Comparison of ENCODE assay signal across 8 cellular contexts in the genomic region with DNA sequence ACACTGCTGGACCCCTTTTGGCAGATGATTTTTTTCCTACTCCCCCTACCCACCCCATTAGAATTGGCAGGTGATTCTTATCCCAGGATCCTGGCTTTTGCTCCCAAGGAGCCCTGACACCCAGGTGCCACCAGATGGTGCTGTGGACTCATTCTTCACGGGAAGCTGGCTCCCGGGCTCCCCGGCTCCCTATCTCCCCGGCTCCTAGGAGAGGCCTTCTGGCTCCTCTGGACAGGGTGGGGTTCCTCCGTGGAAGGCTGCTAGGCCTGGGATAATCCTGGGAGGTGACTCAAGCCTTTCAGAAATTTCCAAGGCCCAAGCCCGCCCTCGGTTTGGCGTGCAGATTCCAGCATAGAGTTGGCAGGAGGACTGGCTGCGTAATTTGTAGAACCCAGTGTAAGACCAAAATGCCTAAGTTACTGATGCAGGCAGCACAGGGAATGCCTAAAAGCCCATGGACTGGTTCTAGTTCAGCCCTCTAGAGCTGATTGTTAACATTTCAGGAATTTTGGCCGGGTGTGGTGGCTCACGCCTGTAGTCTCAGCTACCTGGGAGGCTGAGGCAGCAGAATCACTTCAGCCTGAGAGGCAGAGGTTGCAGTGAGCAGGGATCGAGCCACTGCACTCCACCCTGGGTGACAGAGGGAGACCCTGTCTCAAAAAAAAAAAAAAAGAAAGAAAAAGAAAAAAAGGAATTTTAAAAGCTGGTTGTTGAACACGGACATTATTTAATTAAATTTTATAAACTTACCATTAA. TPM values are rescaled to one million over a fixed set of nuclear protein-coding genes. Genes with fewer than 3 reads are reported as not detected.
DNase-seq lines count a peak whose midpoint lies in the region; ATAC-seq and TF ChIP-seq lines count a peak whose summit lies in the region.

No MANE protein-coding gene starts in this region.

- H3K4me3 Mint-ChIP-seq in activated naive CD8-positive, alpha-beta T cell treated with anti-CD3 and anti-CD28 coated beads, Interleukin-2, amount 10 ng/mL, durations not matched to agents 7 days and 5 days = no peak overlapping the region

- H3K27ac Mint-ChIP-seq in activated naive CD8-positive, alpha-beta T cell treated with anti-CD3 and anti-CD28 coated beads, Interleukin-2, amount 10 ng/mL, durations not matched to agents 7 days and 5 days = no peak overlapping the region

- H2AK5ac ChIP-seq in trophoblast cell (ENCODE audit: low read length) = peak overlapping the region; percentile 87

- H3K23ac ChIP-seq in trophoblast cell (ENCODE audit: low read length) = no peak overlapping the region

- H3K9me3 Mint-ChIP-seq in activated naive CD8-positive, alpha-beta T cell treated with anti-CD3 and anti-CD28 coated beads, Interleukin-2, amount 10 ng/mL, durations not matched to agents 7 days and 5 days = no peaks in the 10 kb centered on the region

- POLR2A ChIA-PET in activated naive CD8-positive, alpha-beta T cell treated with anti-CD3 and anti-CD28 coated beads, Interleukin-2, amount 10 ng/mL, durations not matched to agents 7 days and 5 days (lab: Charles Lee) = interaction anchor here (0.7 to 1.0 kb wide), 4 partner anchors 10 to 309 kb away, joined by 3 to 4 read pairs (median 3); no protein-coding TSS in a partner anchor

- peak; percentile 91 for TF ChIP-seq CTCF in DND-41 (IDR thresholded peaks at IDR 0.05; ENCODE audit: borderline replicate concordance, extremely low read depth, low read length, poor library complexity, severe bottlenecking)
- peak; percentile 97 for TF ChIP-seq CTCF in cardiac muscle cell (IDR thresholded peaks at IDR 0.05; ENCODE audit: low read depth, low read length)
- TF ChIP-seq CTCF in tibial nerve (IDR thresholded peaks at IDR 0.05) = peak; percentile 86 to 92 (median 90)

- H3K27me3 Mint-ChIP-seq in activated naive CD8-positive, alpha-beta T cell treated with anti-CD3 and anti-CD28 coated beads, Interleukin-2, amount 10 ng/mL, durations not matched to agents 7 days and 5 days = peaks cover 2% of the 10 kb centered on the region

- no peaks in the 10 kb centered on the region for H3K36me3 Mint-ChIP-seq in activated naive CD8-positive, alpha-beta T cell treated with anti-CD3 and anti-CD28 coated beads, Interleukin-2, amount 10 ng/mL, durations not matched to agents 7 days and 5 days

- H3K27me3 ChIP-seq in DND-41 (ENCODE audit: insufficient read depth, low read length, poor library complexity) (no peaks in the 10 kb centered on the region), MG63 (no peaks in the 10 kb centered on the region), cardiac muscle cell (no peaks in the 10 kb centered on the region), trophoblast cell (ENCODE audit: insufficient read depth, low read length) (no peaks in the 10 kb centered on the region), tibial nerve (no peaks in the 10 kb centered on the region)

- H3K18ac ChIP-seq in trophoblast cell (ENCODE audit: low read length) = no peak overlapping the region

- DNase-seq in DND-41 (peak; percentile 69), MG63 (peak; percentile 94), SK-N-DZ (ENCODE audit: low spot score) (peak; percentile 80), cardiac muscle cell (ENCODE audit: low read depth in 1 of 2, low spot score in 1 of 2) (peak; percentile 90 to 91), trophoblast cell (peak; percentile 86 to 88), tibial nerve (ENCODE audit: low spot score in 2 of 2) (peak; percentile 72 to 87)
- DNase-seq in activated naive CD8-positive, alpha-beta T cell treated with anti-CD3 and anti-CD28 coated beads, Interleukin-2, amount 10 ng/mL, durations not matched to agents 7 days and 5 days = peak; percentile 59

- H2BK120ac ChIP-seq in trophoblast cell (ENCODE audit: insufficient read depth, low read length, poor library complexity) = peak overlapping the region; percentile 47

- H3K79me1 ChIP-seq in trophoblast cell (ENCODE audit: low read length) = peaks cover 3% of the 10 kb centered on the region

- H3K27ac ChIP-seq in DND-41 (ENCODE audit: low read length) (no peak overlapping the region), cardiac muscle cell (no peak overlapping the region), trophoblast cell (ENCODE audit: low read depth, low read length) (no peak overlapping the region), tibial nerve (peak overlapping the region in 3 of 4 donors; percentile 25 to 54 (median 29))

- H3K36me3 ChIP-seq in DND-41 (ENCODE audit: insufficient read depth, low read length) = no peaks in the 10 kb centered on the region
- H3K36me3 ChIP-seq in MG63 = no peaks in the 10 kb centered on the region
- H3K36me3 ChIP-seq in cardiac muscle cell = no peaks in the 10 kb centered on the region
- H3K36me3 ChIP-seq in trophoblast cell (ENCODE audit: control insufficient read depth in 1 of 2, insufficient read depth in 2 of 2, low read length in 2 of 2) = no peaks in the 10 kb centered on the region
- no peaks in the 10 kb centered on the region for H3K36me3 ChIP-seq in tibial nerve

- no peak overlapping the region for H2BK5ac ChIP-seq in trophoblast cell (ENCODE audit: low read depth, low read length, poor library complexity)

- no peaks in the 10 kb centered on the region for H3K79me2 ChIP-seq in DND-41 (ENCODE audit: insufficient read depth, low read length)
- H3K79me2 ChIP-seq in trophoblast cell (ENCODE audit: control insufficient read depth, insufficient read depth, low read length, poor library complexity) = no peaks in the 10 kb centered on the region

- ATAC-seq in DND-41 (ENCODE audit: insufficient read depth, low read depth) (peak; percentile 93), HG02678 (IDR thresholded peaks at IDR 0.05; ENCODE audit: unreplicated experiment) (no peak)
- ATAC-seq in activated naive CD8-positive, alpha-beta T cell treated with anti-CD3 and anti-CD28 coated beads, Interleukin-2, amount 10 ng/mL, durations not matched to agents 7 days and 5 days (ENCODE audit: low read depth) = peak; percentile 54

- H2BK12ac ChIP-seq in trophoblast cell (ENCODE audit: low read length) = peak overlapping the region; percentile 72

- no peak overlapping the region for H3K4ac ChIP-seq in trophoblast cell (ENCODE audit: low read depth, low read length)

- H3K9ac ChIP-seq in DND-41 (ENCODE audit: low read depth, low read length) (no peak overlapping the region), trophoblast cell (ENCODE audit: low read length) (no peak overlapping the region)

- no CpG with 5 or more reads among the region's 13 CpGs for WGBS in trophoblast cell (ENCODE audit: extremely low coverage, insufficient coverage, insufficient read length)
- WGBS in tibial nerve, 2 donors = 43% methylated on average over 13 of the region's 13 CpGs

- H3K4me1 Mint-ChIP-seq in activated naive CD8-positive, alpha-beta T cell treated with anti-CD3 and anti-CD28 coated beads, Interleukin-2, amount 10 ng/mL, durations not matched to agents 7 days and 5 days = no peaks in the 10 kb centered on the region

- no peaks in the 10 kb centered on the region for H4K20me1 ChIP-seq in DND-41 (ENCODE audit: insufficient read depth, low read length)

- no peak for TF ChIP-seq EP300 in tibial nerve (IDR thresholded peaks at IDR 0.05)

- H4K8ac ChIP-seq in trophoblast cell (ENCODE audit: low read depth, low read length) = peak overlapping the region; percentile 42

- peak overlapping the region; percentile 73 for H2AFZ ChIP-seq in DND-41 (ENCODE audit: low read depth, low read length)
- peak overlapping the region; percentile 66 for H2AFZ ChIP-seq in trophoblast cell (ENCODE audit: insufficient read depth, low read length, poor library complexity)

- no peak overlapping the region for H3K14ac ChIP-seq in trophoblast cell (ENCODE audit: low read length)

- H3K4me2 ChIP-seq in DND-41 (ENCODE audit: insufficient read depth, low read length) = peak overlapping the region; percentile 52
- peak overlapping the region; percentile 25 for H3K4me2 ChIP-seq in trophoblast cell (ENCODE audit: low read length)

- no peak for TF ChIP-seq POLR2A in tibial nerve (IDR thresholded peaks at IDR 0.05)

- H3K4me3 ChIP-seq in DND-41 (ENCODE audit: low read depth in 1 of 2, low read length in 2 of 2) (no peak overlapping the region), MG63 (no peak overlapping the region), cardiac muscle cell (no peak overlapping the region), trophoblast cell (ENCODE audit: low read depth, low read length) (no peak overlapping the region), tibial nerve (no peak overlapping the region)

- H4K12ac ChIP-seq in trophoblast cell (ENCODE audit: low read depth, low read length) = peak overlapping the region; percentile 26

- peak overlapping the region; percentile 25 for H4K91ac ChIP-seq in trophoblast cell (ENCODE audit: low read depth, low read length)

- H3K9me3 ChIP-seq in DND-41 (ENCODE audit: insufficient read depth, low read length, severe bottlenecking) = no peaks in the 10 kb centered on the region
- no peaks in the 10 kb centered on the region for H3K9me3 ChIP-seq in MG63
- H3K9me3 ChIP-seq in cardiac muscle cell (ENCODE audit: low read depth) = no peaks in the 10 kb centered on the region
- no peaks in the 10 kb centered on the region for H3K9me3 ChIP-seq in trophoblast cell (ENCODE audit: insufficient read depth, low read depth, low read length)
- H3K9me3 ChIP-seq in tibial nerve = no peaks in the 10 kb centered on the region

- H3K4me1 ChIP-seq in DND-41 (ENCODE audit: insufficient read depth, low read length) = peaks cover 6% of the 10 kb centered on the region
- no peaks in the 10 kb centered on the region for H3K4me1 ChIP-seq in cardiac muscle cell (ENCODE audit: low read depth)
- peaks cover 0 to 4% of the 10 kb centered on the region in 2 experiments for H3K4me1 ChIP-seq in trophoblast cell (ENCODE audit: control insufficient read depth in 1 of 2, insufficient read depth in 2 of 2, low read length in 2 of 2)
- peaks cover 0 to 5% (median 0%) of the 10 kb centered on the region in 4 donors for H3K4me1 ChIP-seq in tibial nerve

RNA-seq across cellular contexts. Expression of a gene that starts 6.8 kb away (rescaled TPM):
- total RNA-seq in MG63 (2014; rRNA removed; shearing (Covaris generic); ENCODE audit: low replicate concordance) = 35.8 and 52.2 TPM in 2 replicates
- polyA plus RNA-seq in SK-N-DZ (2014; cell fraction: cytosol; rRNA removed) = 56.8 and 61.3 TPM in 2 replicates
- 58.1 and 69.7 TPM in 2 replicates for polyA plus RNA-seq in SK-N-DZ (2014; cell fraction: nucleus; rRNA removed)
- total RNA-seq in activated naive CD8-positive, alpha-beta T cell treated with anti-CD3 and anti-CD28 coated beads, Interleukin-2, amount 10 ng/mL, durations not matched to agents 7 days and 5 days = 10 to 100 TPM; 58.0 to 63.2 TPM
- 78.7 and 79.5 TPM in 2 replicates for total RNA-seq in cardiac muscle cell
- polyA plus RNA-seq in cardiac muscle cell = 56.2 and 56.7 TPM in 2 replicates
- 41.3 and 43.8 TPM in 2 replicates for polyA plus RNA-seq in trophoblast cell (2013)
- total RNA-seq in tibial nerve = 10 to 100 TPM; 60.6 to 88.7 (median 83.8) TPM

RNA-seq across cellular contexts. Expression of a gene that starts 38.7 kb away (rescaled TPM):
- not detected in 2 replicates for total RNA-seq in MG63 (2014; rRNA removed; shearing (Covaris generic); ENCODE audit: low replicate concordance)
- polyA plus RNA-seq in SK-N-DZ (2014; cell fraction: cytosol; rRNA removed) = 1.5 and 4.4 TPM in 2 replicates
- not detected in 2 replicates for polyA plus RNA-seq in SK-N-DZ (2014; cell fraction: nucleus; rRNA removed)
- 1 to 10 TPM in 1 of 2 experiments, under 1 TPM in 1; 0.51 to 1.6 TPM for total RNA-seq in activated naive CD8-positive, alpha-beta T cell treated with anti-CD3 and anti-CD28 coated beads, Interleukin-2, amount 10 ng/mL, durations not matched to agents 7 days and 5 days
- total RNA-seq in cardiac muscle cell (2.3 and 8.0 TPM in 2 replicates), tibial nerve (1 to 10 TPM in 3 of 4 donors, under 1 TPM in 1; 0.44 to 1.5 (median 1.2) TPM)
- polyA plus RNA-seq in cardiac muscle cell = 4.5 and 4.7 TPM in 2 replicates
- 0.61 and 0.67 TPM in 2 replicates for polyA plus RNA-seq in trophoblast cell (2013)

RNA-seq across cellular contexts. Expression of a gene that starts 38.8 kb away (rescaled TPM):
- total RNA-seq in MG63 (2014; rRNA removed; shearing (Covaris generic); ENCODE audit: low replicate concordance) = 0.10 TPM in 1 of 2 replicates, not detected in the other
- polyA plus RNA-seq in SK-N-DZ (2014; cell fraction: cytosol; rRNA removed) = 2.0 and 3.7 TPM in 2 replicates
- 16.0 and 26.5 TPM in 2 replicates for polyA plus RNA-seq in SK-N-DZ (2014; cell fraction: nucleus; rRNA removed)
- total RNA-seq in activated naive CD8-positive, alpha-beta T cell treated with anti-CD3 and anti-CD28 coated beads, Interleukin-2, amount 10 ng/mL, durations not matched to agents 7 days and 5 days = 10 to 100 TPM; 17.4 to 17.6 TPM
- total RNA-seq in cardiac muscle cell (8.6 and 12.0 TPM in 2 replicates), tibial nerve (10 to 100 TPM in 3 of 4 donors, 1 to 10 TPM in 1; 9.4 to 23.5 (median 16.3) TPM)
- 8.7 and 12.3 TPM in 2 replicates for polyA plus RNA-seq in cardiac muscle cell
- 5.0 and 5.5 TPM in 2 replicates for polyA plus RNA-seq in trophoblast cell (2013)

Comparison
In these comparisons a context has a peak if more than half of its experiments do, and no peak if none do; other contexts are left out.
1. H3K27ac ChIP-seq: peak in tibial nerve (3 of 4); none in DND-41 (single experiment), cardiac muscle cell (single experiment) and trophoblast cell (single experiment).
2. Peak in every context shown above with its lines, with median percentiles within 50 percentile points of each other: DNase-seq and CTCF ChIP-seq.